7 cellular contexts compared by ENCODE assay signal in the genomic region with DNA sequence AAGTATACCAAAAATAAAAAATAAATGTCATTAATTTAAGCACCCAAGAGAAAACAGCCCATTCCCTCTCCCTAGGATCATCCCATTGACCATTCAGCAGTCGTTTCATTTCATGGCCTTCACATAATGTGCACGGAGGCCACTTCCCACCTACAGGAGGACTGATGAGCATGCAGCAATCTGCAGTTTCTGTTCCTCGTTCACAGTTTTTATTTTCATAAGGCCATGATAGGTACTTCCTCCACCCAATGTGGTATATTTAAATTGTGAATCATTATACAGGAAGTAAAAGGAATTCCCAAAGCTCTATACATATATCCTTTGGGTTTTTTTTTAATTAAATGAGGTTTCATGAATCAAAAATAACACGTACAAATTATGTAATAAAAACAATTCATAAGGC. TPM values are rescaled to one million over a fixed set of nuclear protein-coding genes. Genes with fewer than 3 reads are reported as not detected.
DNase-seq lines count a peak whose midpoint lies in the region; ATAC-seq and TF ChIP-seq lines count a peak whose summit lies in the region.

No MANE protein-coding gene starts in this region.

- peak overlapping the region; percentile 20 for H3K27ac ChIP-seq in upper lobe of right lung
- H3K27ac ChIP-seq in CD8-positive, alpha-beta T cell (ENCODE audit: low read depth, low read length) = no peak overlapping the region

- no peaks in the 10 kb centered on the region for H3K27me3 ChIP-seq in upper lobe of right lung
- H3K27me3 ChIP-seq in CD8-positive, alpha-beta T cell (ENCODE audit: insufficient read depth, low read length) = no peaks in the 10 kb centered on the region

- POLR2A ChIA-PET in CD8-positive, alpha-beta T cell (lab: Charles Lee) = no interaction called here

- no peaks in the 10 kb centered on the region for H3K27me3 Mint-ChIP-seq in CD8-positive, alpha-beta T cell (ENCODE audit: low read depth)

- peak; percentile 28 for TF ChIP-seq CTCF in upper lobe of right lung (IDR thresholded peaks at IDR 0.05)
- TF ChIP-seq CTCF in CD8-positive, alpha-beta T cell (IDR thresholded peaks at IDR 0.05) = no peak

- CTCF ChIA-PET in CD8-positive, alpha-beta T cell (lab: Charles Lee) = no interaction called here

- H3K4me1 Mint-ChIP-seq in CD8-positive, alpha-beta T cell (ENCODE audit: low read depth) = peaks cover 4% of the 10 kb centered on the region

- H3K9me3 Mint-ChIP-seq in CD8-positive, alpha-beta T cell = no peaks in the 10 kb centered on the region

- H3K36me3 ChIP-seq in upper lobe of right lung = no peaks in the 10 kb centered on the region
- no peaks in the 10 kb centered on the region for H3K36me3 ChIP-seq in CD8-positive, alpha-beta T cell (ENCODE audit: insufficient read depth, low read length)

- no peaks in the 10 kb centered on the region for H3K9me3 ChIP-seq in upper lobe of right lung
- H3K9me3 ChIP-seq in CD8-positive, alpha-beta T cell (ENCODE audit: low read length) = no peaks in the 10 kb centered on the region

- ATAC-seq in HG03064 (IDR thresholded peaks at IDR 0.05; ENCODE audit: low read depth, unreplicated experiment) (peak; percentile 100), upper lobe of right lung (peak; percentile 93)
- ATAC-seq in CD8-positive, alpha-beta T cell = no peak

- no peak overlapping the region for H3K27ac Mint-ChIP-seq in CD8-positive, alpha-beta T cell

- peak; percentile 12 for DNase-seq in GM19238 (ENCODE audit: insufficient read length, low spot score)
- peak; percentile 31 for DNase-seq in SIG-M5 (lab: John Stamatoyannopoulos, UW)
- peak; percentile 27 for DNase-seq in hepatic stellate cell (ENCODE audit: low spot score)
- DNase-seq in upper lobe of right lung = no peak
- DNase-seq in CD8-positive, alpha-beta T cell = no peak
- no peak for DNase-seq in GOT3 (lab: John Stamatoyannopoulos, UW)

- no peak overlapping the region for H3K4me3 Mint-ChIP-seq in CD8-positive, alpha-beta T cell

- H3K4me3 ChIP-seq in upper lobe of right lung = peak overlapping the region; percentile 11
- H3K4me3 ChIP-seq in CD8-positive, alpha-beta T cell (ENCODE audit: low read depth, low read length) = no peak overlapping the region

- H3K4me1 ChIP-seq in upper lobe of right lung = peaks cover 23% of the 10 kb centered on the region
- no peaks in the 10 kb centered on the region for H3K4me1 ChIP-seq in CD8-positive, alpha-beta T cell (ENCODE audit: insufficient read depth, low read length)

- intact Hi-C loops in upper lobe of right lung (cut with DNase I) = no loop called here
- intact Hi-C loops in CD8-positive, alpha-beta T cell (cut with DNase I, micrococcal nuclease) = no loop called here

- no peaks in the 10 kb centered on the region for H3K36me3 Mint-ChIP-seq in CD8-positive, alpha-beta T cell

RNA-seq across cellular contexts. Expression of a gene that starts 27.7 kb away (rescaled TPM):
- total RNA-seq in upper lobe of right lung = 31.6 TPM
- not detected for total RNA-seq in CD8-positive, alpha-beta T cell

Comparison
In these comparisons a context has a peak if more than half of its experiments do, and no peak if none do; other contexts are left out.
1. DNase-seq: peak in GM19238 (single experiment), SIG-M5 (single experiment) and hepatic stellate cell (single experiment); none in upper lobe of right lung (single experiment), CD8-positive, alpha-beta T cell (0 of 7) and GOT3 (single experiment).
2. RNA of a gene that starts 27.7 kb away (total RNA-seq): 31.6 TPM in upper lobe of right lung (single experiment); not detected in CD8-positive, alpha-beta T cell; every median in the first group is over 10 times any median in the second.